In the genomic region with DNA sequence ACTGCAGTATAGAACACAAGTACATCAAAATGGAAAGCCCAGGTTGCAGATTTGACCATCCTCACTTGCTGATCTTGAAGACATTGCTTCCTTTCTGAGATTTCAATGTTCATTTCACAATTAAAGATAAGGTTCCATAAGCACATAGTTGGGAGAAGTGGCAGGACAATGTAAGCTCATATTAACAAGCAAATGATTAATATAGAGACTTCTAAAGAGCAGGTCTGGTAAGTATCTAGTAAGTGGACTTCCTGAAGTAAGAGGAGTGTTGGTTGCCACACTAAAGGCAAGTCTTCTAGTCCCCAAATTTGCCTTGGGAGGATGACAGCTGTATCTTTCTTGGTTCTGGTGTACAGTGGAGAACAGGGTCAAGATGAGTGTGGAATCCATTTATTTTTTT, we compare ENCODE assay signal across 14 cellular contexts. TPM values are rescaled to one million over a fixed set of nuclear protein-coding genes. Genes with fewer than 3 reads are reported as not detected.
DNase-seq lines count a peak whose midpoint lies in the region; ATAC-seq and TF ChIP-seq lines count a peak whose summit lies in the region.
"Had no signal": no experiment of that assay in that cellular context is flagged by ENCODE, and none has a peak within 500 bp of the region (broad histone marks: within the 10 kb centered on the region; RNA-seq: fewer than 3 reads in every experiment).

No MANE protein-coding gene starts in this region.

- peaks cover 45% of the 10 kb centered on the region for H3K27me3 Mint-ChIP-seq in activated CD4-positive, alpha-beta T cell treated with anti-CD3 and anti-CD28 coated beads, Interleukin-2, amount 10 ng/mL, durations not matched to agents 24 days and 14 days
- H3K27me3 Mint-ChIP-seq in brain: peaks cover 23% of the 10 kb centered on the region

- H3K9ac ChIP-seq in muscle layer of colon (ENCODE audit: low read length): peak overlapping the region; percentile 41

- peaks cover 46% of the 10 kb centered on the region for H3K4me1 ChIP-seq in muscle layer of colon (ENCODE audit: insufficient read depth, low read length)
- H3K4me1 ChIP-seq in thoracic aorta (ENCODE audit: control insufficient read depth in 1 of 2, low read depth in 2 of 2): peaks cover 8 to 24% of the 10 kb centered on the region in 2 donors

- TF ChIP-seq CTCF in brain (conservative IDR thresholded peaks at IDR 0.05): no peak
- no peak for TF ChIP-seq CTCF in thoracic aorta (IDR thresholded peaks at IDR 0.05)

- H3K9me3 ChIP-seq in muscle layer of colon (ENCODE audit: low read length) (no peaks in the 10 kb centered on the region), thoracic aorta (no peaks in the 10 kb centered on the region)

- ATAC-seq in thoracic aorta (ENCODE audit: insufficient number of reproducible peaks, low FRiP score, low read depth): no peak

- H3K36me3 Mint-ChIP-seq in activated CD4-positive, alpha-beta T cell treated with anti-CD3 and anti-CD28 coated beads, Interleukin-2, amount 10 ng/mL, durations not matched to agents 24 days and 14 days (ENCODE audit: low read depth): no peaks in the 10 kb centered on the region
- peaks cover 10% of the 10 kb centered on the region for H3K36me3 Mint-ChIP-seq in brain

- no peaks in the 10 kb centered on the region for H3K27me3 ChIP-seq in muscle layer of colon (ENCODE audit: control insufficient read depth in 1 of 2, insufficient read depth in 2 of 2, low read length in 2 of 2)
- no peaks in the 10 kb centered on the region for H3K27me3 ChIP-seq in thoracic aorta (replicated peaks; ENCODE audit: insufficient read depth)

- H3K36me3 ChIP-seq in muscle layer of colon (ENCODE audit: insufficient read depth, low read length) (no peaks in the 10 kb centered on the region), thoracic aorta (no peaks in the 10 kb centered on the region)

- no peaks in the 10 kb centered on the region for H3K9me3 Mint-ChIP-seq in activated CD4-positive, alpha-beta T cell treated with anti-CD3 and anti-CD28 coated beads, Interleukin-2, amount 10 ng/mL, durations not matched to agents 24 days and 14 days
- H3K9me3 Mint-ChIP-seq in brain: peaks cover 4 to 9% (median 5%) of the 10 kb centered on the region in 5 experiments

- no peaks in the 10 kb centered on the region for H3K4me1 Mint-ChIP-seq in activated CD4-positive, alpha-beta T cell treated with anti-CD3 and anti-CD28 coated beads, Interleukin-2, amount 10 ng/mL, durations not matched to agents 24 days and 14 days
- H3K4me1 Mint-ChIP-seq in brain: peaks cover 45% of the 10 kb centered on the region

- peak overlapping the region; percentile 69 to 75 for H3K4me3 ChIP-seq in muscle layer of colon (ENCODE audit: low read depth in 1 of 2, low read length in 2 of 2)
- H3K4me3 ChIP-seq in thoracic aorta: peak overlapping the region; percentile 98

- no peak for DNase-seq in activated CD4-positive, alpha-beta T cell treated with anti-CD3 and anti-CD28 coated beads, Interleukin-2, amount 10 ng/mL, durations not matched to agents 24 days and 14 days
- no peak for DNase-seq in activated CD4-positive, alpha-beta T cell treated with anti-CD3 and anti-CD28 coated beads for 1 hour
- no peak for DNase-seq in thoracic aorta (ENCODE audit: low spot score)
- DNase-seq in stimulated activated naive CD4-positive, alpha-beta T cell (lab: John Stamatoyannopoulos, UW): no peak
- no peak for DNase-seq in cerebellum (ENCODE audit: low spot score)
- no peak for DNase-seq in GOT3 (lab: John Stamatoyannopoulos, UW)
- DNase-seq: 8988T, cortex of kidney, DND-41, hippocampal formation, NCI-H2029, OCI-M1 had no signal

- H3K27ac ChIP-seq in muscle layer of colon (ENCODE audit: low read depth, low read length): peak overlapping the region; percentile 87
- H3K27ac ChIP-seq in thoracic aorta: peak overlapping the region; percentile 93 to 97

- H3K27ac Mint-ChIP-seq in activated CD4-positive, alpha-beta T cell treated with anti-CD3 and anti-CD28 coated beads, Interleukin-2, amount 10 ng/mL, durations not matched to agents 24 days and 14 days: no peak overlapping the region
- peak overlapping the region in 4 of 5 experiments; percentile 72 to 91 (median 88) for H3K27ac Mint-ChIP-seq in brain

- peak overlapping the region; percentile 21 for H3K4me3 Mint-ChIP-seq in activated CD4-positive, alpha-beta T cell treated with anti-CD3 and anti-CD28 coated beads, Interleukin-2, amount 10 ng/mL, durations not matched to agents 24 days and 14 days
- peak overlapping the region; percentile 87 to 93 (median 89) for H3K4me3 Mint-ChIP-seq in brain

- intact Hi-C loops in activated CD4-positive, alpha-beta T cell treated with anti-CD3 and anti-CD28 coated beads, Interleukin-2, amount 10 ng/mL, durations not matched to agents 24 days and 14 days (cut with micrococcal nuclease): no loop called here

RNA-seq across cellular contexts. Expression of gene PTPRM, which starts 1.4 kb away (rescaled TPM):
- 6.8 and 11.5 TPM in 2 replicates for total RNA-seq in activated CD4-positive, alpha-beta T cell treated with anti-CD3 and anti-CD28 coated beads, Interleukin-2, amount 10 ng/mL, durations not matched to agents 24 days and 14 days
- polyA plus RNA-seq in brain (ENCODE audit: insufficient read depth, low read depth, low replicate concordance): 11.6 TPM
- total RNA-seq in thoracic aorta (100 to 1,000 TPM in 1 of 2 donors, 10 to 100 TPM in 1; 90.3 to 102 TPM), cerebellum (268 TPM)
